ENCODE assay signal across 10 cellular contexts in genomic region chr16:65122724-65122973, GRCh38. TPM values are rescaled to one million over a fixed set of nuclear protein-coding genes. Genes with fewer than 3 reads are reported as not detected.
DNase-seq lines count a peak whose midpoint lies in the region; ATAC-seq, FAIRE-seq and TF ChIP-seq lines count a peak whose summit lies in the region.
"Had no signal": no experiment of that assay in that cellular context is flagged by ENCODE, and none has a peak within 500 bp of the region (broad histone marks: within the 10 kb centered on the region; RNA-seq: fewer than 3 reads in every experiment).

No MANE protein-coding gene starts in this region.

- H3K79me2 ChIP-seq in endothelial cell of umbilical vein (ENCODE audit: control insufficient read depth, insufficient read depth, low read length), result peaks cover 7% of the 10 kb centered on the region

- TF ChIP-seq POLR2A in endothelial cell of umbilical vein (IDR thresholded peaks at IDR 0.05; ENCODE audit: low read depth, low read length) (no peak), transverse colon (IDR thresholded peaks at IDR 0.05) (no peak)

- FAIRE-seq in endothelial cell of umbilical vein (lab: Jason Lieb, UNC), result no peak

- H4K20me1 ChIP-seq in endothelial cell of umbilical vein (replicated peaks; ENCODE audit: control insufficient read depth, extremely low read depth, insufficient read depth, low read length), result no peaks in the 10 kb centered on the region

- TF ChIP-seq CTCF in endothelial cell of umbilical vein (IDR thresholded peaks at IDR 0.05; ENCODE audit: extremely low read depth in 1 of 2, insufficient read depth in 1 of 2, low read depth in 1 of 2, low read length in 2 of 2) (no peak), transverse colon (IDR thresholded peaks at IDR 0.05) (no peak)

- H3K4me2 ChIP-seq in endothelial cell of umbilical vein (ENCODE audit: insufficient read depth, low read length), result peak overlapping the region; percentile 85

- no TSS peak for BruUV-seq in endothelial cell of umbilical vein (replicated peaks; lab: Mats Ljungman, UMichigan)

- in situ Hi-C loops in transverse colon (cut with MboI; ENCODE audit: low pct_ligation_motif_present in 1 of 4, low pct_unique_long_range_greater_than_20kb in 1 of 4, low sequenced_read_pairs in 3 of 4), result loop anchor here in 3 of 4 donors (25.0 kb wide), 3 partner anchors 710 to 1760 kb away; no protein-coding TSS in a partner anchor

- H3K9me3 ChIP-seq in endothelial cell of umbilical vein (replicated peaks; ENCODE audit: control insufficient read depth, insufficient read depth, low read length) (no peaks in the 10 kb centered on the region), muscle layer of duodenum (ENCODE audit: control insufficient read depth in 1 of 2, low read length in 2 of 2) (no peaks in the 10 kb centered on the region), transverse colon (no peaks in the 10 kb centered on the region)

- intact Hi-C loops in endothelial cell of umbilical vein (cut with micrococcal nuclease), result loop anchor here (1.0 to 5.0 kb wide), 2 partner anchors 160 to 1152 kb away; no protein-coding TSS in a partner anchor
- intact Hi-C loops in transverse colon (cut with DNase I; ENCODE audit: low total_unique reads), result no loop called here

- POLR2A ChIA-PET in endothelial cell of umbilical vein (lab: Charles Lee), result no interaction called here
- POLR2A ChIA-PET in activated CD8-positive, alpha-beta T cell treated with anti-CD3 and anti-CD28 coated beads, Interleukin-2, amount 10 ng/mL, durations not matched to agents 7 days and 5 days (lab: Charles Lee), result no interaction called here

- peak overlapping the region; percentile 98 for H2AFZ ChIP-seq in endothelial cell of umbilical vein (ENCODE audit: low read depth, low read length)

- DNase-seq in NCI-H1105 treated with DMSO at 0.1 percent for 48 hours (lab: John Stamatoyannopoulos, UW) (peak; percentile 26), NCI-H1105 (lab: John Stamatoyannopoulos, UW) (no peak), endothelial cell of umbilical vein (ENCODE audit: low read depth, low spot score) (peak; percentile 46), transverse colon (no peak), GF-D8 (lab: John Stamatoyannopoulos, UW) (no peak)
- DNase-seq in activated CD8-positive, alpha-beta T cell treated with anti-CD3 and anti-CD28 coated beads, Interleukin-2, amount 10 ng/mL, durations not matched to agents 7 days and 5 days, result no peak
- DNase-seq: T-helper 17 cell had no signal

- no peaks in the 10 kb centered on the region for H3K27me3 ChIP-seq in endothelial cell of umbilical vein (ENCODE audit: control insufficient read depth in 2 of 2, insufficient read depth in 2 of 2, low read length in 2 of 2)
- H3K27me3 ChIP-seq in muscle layer of duodenum (ENCODE audit: low read depth, low read length), result no peaks in the 10 kb centered on the region
- H3K27me3 ChIP-seq in transverse colon, result peaks cover 44% of the 10 kb centered on the region

- WGBS in transverse colon (ENCODE audit: low coverage in 1 of 2), 2 donors, result 13% methylated on average over 19 of the region's 19 CpGs; no CpG with 5 or more reads in 1 of the 2 donors

- no peaks in the 10 kb centered on the region for H3K36me3 Mint-ChIP-seq in activated CD8-positive, alpha-beta T cell treated with anti-CD3 and anti-CD28 coated beads, Interleukin-2, amount 10 ng/mL, durations not matched to agents 7 days and 5 days (ENCODE audit: low read depth)

- peak overlapping the region; percentile 25 for H3K27ac ChIP-seq in endothelial cell of umbilical vein (ENCODE audit: insufficient read depth, low read depth, low read length)
- peak overlapping the region; percentile 72 for H3K27ac ChIP-seq in muscle layer of duodenum (ENCODE audit: low read length)
- H3K27ac ChIP-seq in transverse colon, result peak overlapping the region; percentile 79 to 88 (median 86)
- H3K27ac ChIP-seq: 22Rv1 had no signal

- H3K4me1 ChIP-seq in endothelial cell of umbilical vein (ENCODE audit: control insufficient read depth, extremely low read depth, insufficient read depth, low read length), result peaks cover 32% of the 10 kb centered on the region
- peaks cover 0 to 25% of the 10 kb centered on the region in 2 donors for H3K4me1 ChIP-seq in muscle layer of duodenum (ENCODE audit: control insufficient read depth in 1 of 2, insufficient read depth in 2 of 2, low read length in 2 of 2)
- peaks cover 8 to 63% (median 42%) of the 10 kb centered on the region in 4 donors for H3K4me1 ChIP-seq in transverse colon

- H3K36me3 ChIP-seq in endothelial cell of umbilical vein (ENCODE audit: control insufficient read depth in 2 of 2, extremely low read depth in 1 of 2, insufficient read depth in 2 of 2, low read length in 2 of 2), result no peaks in the 10 kb centered on the region
- peaks cover 0 to 23% of the 10 kb centered on the region in 2 donors for H3K36me3 ChIP-seq in muscle layer of duodenum (ENCODE audit: control insufficient read depth in 1 of 2, insufficient read depth in 2 of 2, low read length in 2 of 2)
- no peaks in the 10 kb centered on the region for H3K36me3 ChIP-seq in transverse colon

- H3K9me1 ChIP-seq in endothelial cell of umbilical vein (replicated peaks; ENCODE audit: control insufficient read depth, extremely low read depth, insufficient read depth, low read length), result no peaks in the 10 kb centered on the region

- dilution Hi-C loops in endothelial cell of umbilical vein (cut with MboI; ENCODE audit: extremely low pct_ligation_motif_present, low sequenced_read_pairs), result no loop called here

- H3K4me3 Mint-ChIP-seq in activated CD8-positive, alpha-beta T cell treated with anti-CD3 and anti-CD28 coated beads, Interleukin-2, amount 10 ng/mL, durations not matched to agents 7 days and 5 days, result no peak overlapping the region
- H3K4me3 Mint-ChIP-seq: T-helper 17 cell had no signal

- no peaks in the 10 kb centered on the region for H3K4me1 Mint-ChIP-seq in activated CD8-positive, alpha-beta T cell treated with anti-CD3 and anti-CD28 coated beads, Interleukin-2, amount 10 ng/mL, durations not matched to agents 7 days and 5 days (ENCODE audit: low read depth)
- H3K4me1 Mint-ChIP-seq: T-helper 17 cell had no signal

- peaks cover 40% of the 10 kb centered on the region for H3K27me3 Mint-ChIP-seq in activated CD8-positive, alpha-beta T cell treated with anti-CD3 and anti-CD28 coated beads, Interleukin-2, amount 10 ng/mL, durations not matched to agents 7 days and 5 days (ENCODE audit: low read depth)

- H3K4me3 ChIP-seq in endothelial cell of umbilical vein (replicated peaks in 1 of 3; ENCODE audit: insufficient read depth in 1 of 3, low read depth in 1 of 3, low read length in 3 of 3) (peak overlapping the region; percentile 71 to 85 (median 76)), muscle layer of duodenum (ENCODE audit: low read depth in 1 of 2, low read length in 2 of 2) (peak overlapping the region; percentile 60 to 92), transverse colon (peak overlapping the region; percentile 37 to 70 (median 54))

- no peaks in the 10 kb centered on the region for H3K9me3 Mint-ChIP-seq in activated CD8-positive, alpha-beta T cell treated with anti-CD3 and anti-CD28 coated beads, Interleukin-2, amount 10 ng/mL, durations not matched to agents 7 days and 5 days (ENCODE audit: insufficient read depth)

- CTCF ChIA-PET in endothelial cell of umbilical vein (lab: Charles Lee), result interaction anchor here (0.8 to 2.3 kb wide), 3 partner anchors 299 to 1662 kb away, joined by 3 to 11 read pairs (median 3); no protein-coding TSS in a partner anchor
- CTCF ChIA-PET in activated CD8-positive, alpha-beta T cell treated with anti-CD3 and anti-CD28 coated beads, Interleukin-2, amount 10 ng/mL, durations not matched to agents 7 days and 5 days (lab: Charles Lee), result no interaction called here

- H3K27ac Mint-ChIP-seq in activated CD8-positive, alpha-beta T cell treated with anti-CD3 and anti-CD28 coated beads, Interleukin-2, amount 10 ng/mL, durations not matched to agents 7 days and 5 days, result no peak overlapping the region
- H3K27ac Mint-ChIP-seq: T-helper 17 cell had no signal

- peak overlapping the region; percentile 64 for H3K9ac ChIP-seq in endothelial cell of umbilical vein (replicated peaks; ENCODE audit: extremely low read depth, insufficient read depth, low read length)

- no peak for ATAC-seq in HG03175 (IDR thresholded peaks at IDR 0.05; ENCODE audit: unreplicated experiment)
- ATAC-seq in activated CD8-positive, alpha-beta T cell treated with anti-CD3 and anti-CD28 coated beads, Interleukin-2, amount 10 ng/mL, durations not matched to agents 7 days and 5 days, result no peak
- ATAC-seq: T-helper 17 cell had no signal

- TF ChIP-seq EP300 in transverse colon (IDR thresholded peaks at IDR 0.05; ENCODE audit: low read depth), result no peak

TF ChIP-seq in endothelial cell of umbilical vein, 7 proteins besides CTCF, POLR2A, EP300 and RAD21:
- TF ChIP-seq MYC (IDR thresholded peaks at IDR 0.05; ENCODE audit: low read depth, low read length) (no peak), POLR2AphosphoS5 (IDR thresholded peaks at IDR 0.05; ENCODE audit: insufficient read depth, low read depth, low read length) (no peak), EZH2 (IDR thresholded peaks at IDR 0.05; ENCODE audit: borderline replicate concordance, low read depth, low read length, severe bottlenecking) (peak; percentile 50), GATA2 (IDR thresholded peaks at IDR 0.05; ENCODE audit: insufficient read depth, insufficient read length, low read depth, low read length) (no peak)
TF ChIP-seq in endothelial cell of umbilical vein: peak in this region for 1.

RNA-seq across cellular contexts. Expression of gene CDH11, which starts 0.8 kb away (rescaled TPM):
- 14.9 and 30.4 TPM in 2 replicates for total RNA-seq in endothelial cell of umbilical vein
- 24.8 and 32.7 TPM in 2 replicates for polyA plus RNA-seq in endothelial cell of umbilical vein
- polyA plus RNA-seq in endothelial cell of umbilical vein (2011; cell fraction: cytosol; rRNA removed), result 22.9 and 27.2 TPM in 2 replicates
- polyA plus RNA-seq in endothelial cell of umbilical vein (2011; cell fraction: nucleus; rRNA removed), result 27.4 and 40.1 TPM in 2 replicates
- polyA plus RNA-seq in endothelial cell of umbilical vein (2012), result 10.1 and 32.4 TPM in 2 replicates
- 81.2 and 98.8 TPM in 2 replicates for polyA minus RNA-seq in endothelial cell of umbilical vein
- polyA minus RNA-seq in endothelial cell of umbilical vein (2011; cell fraction: cytosol; rRNA and poly(A)+ RNA removed), result not detected
- polyA minus RNA-seq in endothelial cell of umbilical vein (2011; cell fraction: nucleus; rRNA and poly(A)+ RNA removed), result 73.7 and 77.8 TPM in 2 replicates
- total RNA-seq in transverse colon, result 100 to 1,000 TPM in 1 of 4 donors, 10 to 100 TPM in 1, 1 to 10 TPM in 2; 8.2 to 141 (median 9.2) TPM
- total RNA-seq in activated CD8-positive, alpha-beta T cell treated with anti-CD3 and anti-CD28 coated beads, Interleukin-2, amount 10 ng/mL, durations not matched to agents 7 days and 5 days, result not detected
- total RNA-seq: T-helper 17 cell had no signal

Comparison
In these comparisons a context has a peak if more than half of its experiments do, and no peak if none do; other contexts are left out.
1. DNase-seq: peak in NCI-H1105 treated with DMSO at 0.1 percent for 48 hours (single experiment) and endothelial cell of umbilical vein (single experiment); none in NCI-H1105 (single experiment), transverse colon (single experiment), GF-D8 (single experiment) and activated CD8-positive, alpha-beta T cell treated with anti-CD3 and anti-CD28 coated beads, Interleukin-2, amount 10 ng/mL, durations not matched to agents 7 days and 5 days (single experiment).
2. H3K27ac ChIP-seq: peak in every context shown above with its lines; median percentile 86 in transverse colon; 72 in muscle layer of duodenum; 25 in endothelial cell of umbilical vein.
3. RNA of gene CDH11, which starts 0.8 kb away (total RNA-seq): 14.9 to 30.4 TPM in endothelial cell of umbilical vein and 8.2 to 141 TPM in transverse colon; not detected in activated CD8-positive, alpha-beta T cell treated with anti-CD3 and anti-CD28 coated beads, Interleukin-2, amount 10 ng/mL, durations not matched to agents 7 days and 5 days; every median in the first group is over 4 times any median in the second.
4. Peak in every context shown above with its lines, with median percentiles within 50 percentile points of each other: H3K4me3 ChIP-seq.